ENCODE assay signal across 12 cellular contexts in genomic region chr5:132825824-132826391, GRCh38. TPM values are rescaled to one million over a fixed set of nuclear protein-coding genes. Genes with fewer than 3 reads are reported as not detected.
DNase-seq lines count a peak whose midpoint lies in the region; ATAC-seq, FAIRE-seq and TF ChIP-seq lines count a peak whose summit lies in the region.
"Had no signal": no experiment of that assay in that cellular context is flagged by ENCODE, and none has a peak within 500 bp of the region (broad histone marks: within the 10 kb centered on the region; RNA-seq: fewer than 3 reads in every experiment).

No MANE protein-coding gene starts in this region.

- H3K27ac ChIP-seq in kidney (ENCODE audit: low read depth in 2 of 2, low read length in 2 of 2), result no peak overlapping the region
- H3K27ac ChIP-seq in substantia nigra (ENCODE audit: low read depth, low read length, poor library complexity, severe bottlenecking), result peak overlapping the region; percentile 100
- no peak overlapping the region for H3K27ac ChIP-seq in gastrocnemius medialis

- ATAC-seq in gastrocnemius medialis, result no peak
- ATAC-seq in HG02852 (IDR thresholded peaks at IDR 0.05; ENCODE audit: unreplicated experiment), result no peak

- H3K36me3 ChIP-seq in kidney (ENCODE audit: control insufficient read depth in 1 of 2, insufficient read depth in 2 of 2, low read length in 2 of 2) (no peaks in the 10 kb centered on the region), gastrocnemius medialis (no peaks in the 10 kb centered on the region)

- H3K27me3 ChIP-seq in gastrocnemius medialis, result peaks cover 0 to 3% (median 0%) of the 10 kb centered on the region in 3 donors

- peaks cover 7% of the 10 kb centered on the region for H3K4me1 Mint-ChIP-seq in activated CD4-positive, alpha-beta T cell treated with anti-CD3 and anti-CD28 coated beads, Interleukin-2, amount 10 ng/mL, durations not matched to agents 7 days and 5 days
- H3K4me1 Mint-ChIP-seq in activated T-helper 2 cell treated with anti-CD3 and anti-CD28 coated beads, Interferon-gamma antibody, Interleukin-2, Interleukin-4, amounts not matched to agents 10 μg/mL and 5 μg/mL and 100 μg/mL, durations not matched to agents 14 hours and 24 hours and 36 hours (ENCODE audit: low read depth), result peaks cover 14% of the 10 kb centered on the region

- no peak overlapping the region for H3K27ac Mint-ChIP-seq in activated CD4-positive, alpha-beta T cell treated with anti-CD3 and anti-CD28 coated beads, Interleukin-2, amount 10 ng/mL, durations not matched to agents 7 days and 5 days
- H3K27ac Mint-ChIP-seq in activated T-helper 2 cell treated with anti-CD3 and anti-CD28 coated beads, Interferon-gamma antibody, Interleukin-2, Interleukin-4, amounts not matched to agents 10 μg/mL and 5 μg/mL and 100 μg/mL, durations not matched to agents 14 hours and 24 hours and 36 hours, result no peak overlapping the region

- H3K9ac ChIP-seq in kidney (ENCODE audit: low read length in 2 of 2), result no peak overlapping the region

- peak; percentile 24 for DNase-seq in activated CD4-positive, alpha-beta T cell treated with anti-CD3 and anti-CD28 coated beads, Interleukin-2, amount 10 ng/mL, durations not matched to agents 7 days and 5 days
- DNase-seq in activated CD4-positive, alpha-beta T cell treated with anti-CD3 and anti-CD28 coated beads for 4 hours, result no peak
- DNase-seq in activated T-helper 2 cell treated with anti-CD3 and anti-CD28 coated beads, Interferon-gamma antibody, Interleukin-2, Interleukin-4, amounts not matched to agents 10 μg/mL and 5 μg/mL and 100 μg/mL, durations not matched to agents 14 hours and 24 hours and 36 hours (ENCODE audit: low spot score), result no peak
- peak; percentile 48 for DNase-seq in kidney
- peak in 1 of 49 donors; percentile 19 for DNase-seq in substantia nigra (lab: John Stamatoyannopoulos, UW)
- DNase-seq in activated effector memory CD4-positive, alpha-beta T cell treated with Interleukin-2 at 50 U/mL for 16 hours, result no peak
- no peak for DNase-seq in gastrocnemius medialis
- DNase-seq: amniotic stem cell, NCI-H1436 had no signal

- TF ChIP-seq CTCF in kidney (IDR thresholded peaks at IDR 0.05; ENCODE audit: borderline replicate concordance, extremely low read depth, insufficient read depth), result no peak
- no peak for TF ChIP-seq CTCF in gastrocnemius medialis (IDR thresholded peaks at IDR 0.05 in 4 of 5, conservative IDR thresholded peaks at IDR 0.05 in 1 of 5)

- H3K4me3 ChIP-seq in kidney (ENCODE audit: low read length in 2 of 2), result no peak overlapping the region
- H3K4me3 ChIP-seq in gastrocnemius medialis, result no peak overlapping the region

- H3K9me3 Mint-ChIP-seq in activated CD4-positive, alpha-beta T cell treated with anti-CD3 and anti-CD28 coated beads, Interleukin-2, amount 10 ng/mL, durations not matched to agents 7 days and 5 days, result no peaks in the 10 kb centered on the region
- H3K9me3 Mint-ChIP-seq in activated T-helper 2 cell treated with anti-CD3 and anti-CD28 coated beads, Interferon-gamma antibody, Interleukin-2, Interleukin-4, amounts not matched to agents 10 μg/mL and 5 μg/mL and 100 μg/mL, durations not matched to agents 14 hours and 24 hours and 36 hours, result no peaks in the 10 kb centered on the region

- intact Hi-C loops in activated T-helper 2 cell treated with anti-CD3 and anti-CD28 coated beads, Interferon-gamma antibody, Interleukin-2, Interleukin-4, amounts not matched to agents 10 μg/mL and 5 μg/mL and 100 μg/mL, durations not matched to agents 14 hours and 24 hours and 36 hours (cut with micrococcal nuclease), result no loop called here
- intact Hi-C loops in kidney (cut with DNase I) (no loop called here), gastrocnemius medialis (cut with DNase I; ENCODE audit: low total_unique reads) (no loop called here)

- H3K4me3 Mint-ChIP-seq in activated CD4-positive, alpha-beta T cell treated with anti-CD3 and anti-CD28 coated beads, Interleukin-2, amount 10 ng/mL, durations not matched to agents 7 days and 5 days, result no peak overlapping the region
- H3K4me3 Mint-ChIP-seq in activated T-helper 2 cell treated with anti-CD3 and anti-CD28 coated beads, Interferon-gamma antibody, Interleukin-2, Interleukin-4, amounts not matched to agents 10 μg/mL and 5 μg/mL and 100 μg/mL, durations not matched to agents 14 hours and 24 hours and 36 hours (ENCODE audit: low read depth), result peak overlapping the region; percentile 21

- in situ Hi-C loops in gastrocnemius medialis (cut with MboI; ENCODE audit: low sequenced_read_pairs in 4 of 4), result loop anchor here in 1 of 4 donors (10.0 kb wide), 1 partner anchor 81 kb away; the partner anchor contains the start of gene CCNI2

- FAIRE-seq in kidney (lab: Jason Lieb, UNC), result no peak
- FAIRE-seq: A204.1 had no signal

- H3K27me3 Mint-ChIP-seq in activated CD4-positive, alpha-beta T cell treated with anti-CD3 and anti-CD28 coated beads, Interleukin-2, amount 10 ng/mL, durations not matched to agents 7 days and 5 days, result peaks cover 66% of the 10 kb centered on the region
- H3K27me3 Mint-ChIP-seq in activated T-helper 2 cell treated with anti-CD3 and anti-CD28 coated beads, Interferon-gamma antibody, Interleukin-2, Interleukin-4, amounts not matched to agents 10 μg/mL and 5 μg/mL and 100 μg/mL, durations not matched to agents 14 hours and 24 hours and 36 hours (ENCODE audit: low read depth), result peaks cover 66% of the 10 kb centered on the region

- H3K4me1 ChIP-seq in kidney (ENCODE audit: control insufficient read depth in 1 of 2, insufficient read depth in 1 of 2, low read depth in 1 of 2, low read length in 2 of 2), result peaks cover 5 to 15% of the 10 kb centered on the region in 2 donors
- H3K4me1 ChIP-seq in gastrocnemius medialis, result no peaks in the 10 kb centered on the region

- CTCF ChIA-PET in activated CD4-positive, alpha-beta T cell treated with anti-CD3 and anti-CD28 coated beads, Interleukin-2, amount 10 ng/mL, durations not matched to agents 7 days and 5 days (lab: Charles Lee), result interaction anchor here (1.0 to 1.8 kb wide), 4 partner anchors 11 to 299 kb away, joined by 4 to 5 read pairs (median 4); no protein-coding TSS in a partner anchor

- POLR2A ChIA-PET in activated CD4-positive, alpha-beta T cell treated with anti-CD3 and anti-CD28 coated beads, Interleukin-2, amount 10 ng/mL, durations not matched to agents 7 days and 5 days (lab: Charles Lee), result no interaction called here

- no peak for TF ChIP-seq POLR2A in gastrocnemius medialis (IDR thresholded peaks at IDR 0.05)

- H3K36me3 Mint-ChIP-seq in activated CD4-positive, alpha-beta T cell treated with anti-CD3 and anti-CD28 coated beads, Interleukin-2, amount 10 ng/mL, durations not matched to agents 7 days and 5 days (ENCODE audit: low read depth), result no peaks in the 10 kb centered on the region
- no peaks in the 10 kb centered on the region for H3K36me3 Mint-ChIP-seq in activated T-helper 2 cell treated with anti-CD3 and anti-CD28 coated beads, Interferon-gamma antibody, Interleukin-2, Interleukin-4, amounts not matched to agents 10 μg/mL and 5 μg/mL and 100 μg/mL, durations not matched to agents 14 hours and 24 hours and 36 hours (ENCODE audit: low read depth)

- H3K9me3 ChIP-seq in kidney (ENCODE audit: control insufficient read depth in 1 of 2, low read length in 2 of 2), result no peaks in the 10 kb centered on the region
- no peaks in the 10 kb centered on the region for H3K9me3 ChIP-seq in gastrocnemius medialis

RNA-seq across cellular contexts. Expression of gene SHROOM1, which starts 4.5 kb away (rescaled TPM):
- under 1 TPM; 0.42 to 0.98 TPM for total RNA-seq in activated CD4-positive, alpha-beta T cell treated with anti-CD3 and anti-CD28 coated beads, Interleukin-2, amount 10 ng/mL, durations not matched to agents 7 days and 5 days
- total RNA-seq in activated T-helper 2 cell treated with anti-CD3 and anti-CD28 coated beads, Interferon-gamma antibody, Interleukin-2, Interleukin-4, amounts not matched to agents 10 μg/mL and 5 μg/mL and 100 μg/mL, durations not matched to agents 14 hours and 24 hours and 36 hours, result 7.7 and 9.3 TPM in 2 replicates
- total RNA-seq in kidney (13.4 TPM), gastrocnemius medialis (1 to 10 TPM in 3 of 4 donors, under 1 TPM in 1; 0.61 to 6.0 (median 2.0) TPM)
- polyA plus RNA-seq in kidney (ENCODE audit: insufficient read depth, low read depth, low replicate concordance), result 7.8 TPM

RNA-seq across cellular contexts. Expression of gene SOWAHA, which starts 12.8 kb away (rescaled TPM):
- not detected for total RNA-seq in activated CD4-positive, alpha-beta T cell treated with anti-CD3 and anti-CD28 coated beads, Interleukin-2, amount 10 ng/mL, durations not matched to agents 7 days and 5 days
- 0.28 and 0.32 TPM in 2 replicates for total RNA-seq in activated T-helper 2 cell treated with anti-CD3 and anti-CD28 coated beads, Interferon-gamma antibody, Interleukin-2, Interleukin-4, amounts not matched to agents 10 μg/mL and 5 μg/mL and 100 μg/mL, durations not matched to agents 14 hours and 24 hours and 36 hours
- total RNA-seq in kidney (4.1 TPM), gastrocnemius medialis (under 1 TPM in 1 of 4 donors, not detected in 3; 0.27 TPM)
- polyA plus RNA-seq in kidney (ENCODE audit: insufficient read depth, low read depth, low replicate concordance), result 7.1 TPM
- total RNA-seq: mononuclear cell had no signal

RNA-seq across cellular contexts. Expression of gene GDF9, which starts 40.4 kb away (rescaled TPM):
- under 1 TPM; 0.87 to 0.89 TPM for total RNA-seq in activated CD4-positive, alpha-beta T cell treated with anti-CD3 and anti-CD28 coated beads, Interleukin-2, amount 10 ng/mL, durations not matched to agents 7 days and 5 days
- total RNA-seq in activated T-helper 2 cell treated with anti-CD3 and anti-CD28 coated beads, Interferon-gamma antibody, Interleukin-2, Interleukin-4, amounts not matched to agents 10 μg/mL and 5 μg/mL and 100 μg/mL, durations not matched to agents 14 hours and 24 hours and 36 hours, result 0.11 TPM in 1 of 2 replicates, not detected in the other
- total RNA-seq in kidney, result 0.88 TPM
- 0.88 TPM for polyA plus RNA-seq in kidney (ENCODE audit: insufficient read depth, low read depth, low replicate concordance)
- 1 to 10 TPM in 1 of 4 donors, under 1 TPM in 2, not detected in 1; 0.13 to 2.5 (median 0.46) TPM for total RNA-seq in gastrocnemius medialis

RNA-seq across cellular contexts. Expression of gene UQCRQ, which starts 40.5 kb away (rescaled TPM):
- 100 to 1,000 TPM; 304 to 328 TPM for total RNA-seq in activated CD4-positive, alpha-beta T cell treated with anti-CD3 and anti-CD28 coated beads, Interleukin-2, amount 10 ng/mL, durations not matched to agents 7 days and 5 days
- 400 and 412 TPM in 2 replicates for total RNA-seq in activated T-helper 2 cell treated with anti-CD3 and anti-CD28 coated beads, Interferon-gamma antibody, Interleukin-2, Interleukin-4, amounts not matched to agents 10 μg/mL and 5 μg/mL and 100 μg/mL, durations not matched to agents 14 hours and 24 hours and 36 hours
- total RNA-seq in kidney (306 TPM), gastrocnemius medialis (100 to 1,000 TPM; 273 to 566 (median 326) TPM)
- 1,158 TPM for polyA plus RNA-seq in kidney (ENCODE audit: insufficient read depth, low read depth, low replicate concordance)

RNA-seq across cellular contexts. Expression of gene LEAP2, which starts 47.6 kb away (rescaled TPM):
- total RNA-seq in activated CD4-positive, alpha-beta T cell treated with anti-CD3 and anti-CD28 coated beads, Interleukin-2, amount 10 ng/mL, durations not matched to agents 7 days and 5 days, result 1 to 10 TPM; 3.2 to 3.8 TPM
- 4.3 and 4.4 TPM in 2 replicates for total RNA-seq in activated T-helper 2 cell treated with anti-CD3 and anti-CD28 coated beads, Interferon-gamma antibody, Interleukin-2, Interleukin-4, amounts not matched to agents 10 μg/mL and 5 μg/mL and 100 μg/mL, durations not matched to agents 14 hours and 24 hours and 36 hours
- total RNA-seq in kidney (1.5 TPM), gastrocnemius medialis (1 to 10 TPM in 2 of 4 donors, under 1 TPM in 2; 0.52 to 3.3 (median 0.88) TPM)
- polyA plus RNA-seq in kidney (ENCODE audit: insufficient read depth, low read depth, low replicate concordance), result 6.9 TPM

Comparison
In these comparisons a context has a peak if more than half of its experiments do, and no peak if none do; other contexts are left out.
1. DNase-seq: peak in activated CD4-positive, alpha-beta T cell treated with anti-CD3 and anti-CD28 coated beads, Interleukin-2, amount 10 ng/mL, durations not matched to agents 7 days and 5 days (single experiment) and kidney (single experiment); none in activated CD4-positive, alpha-beta T cell treated with anti-CD3 and anti-CD28 coated beads for 4 hours (0 of 2), activated T-helper 2 cell treated with anti-CD3 and anti-CD28 coated beads, Interferon-gamma antibody, Interleukin-2, Interleukin-4, amounts not matched to agents 10 μg/mL and 5 μg/mL and 100 μg/mL, durations not matched to agents 14 hours and 24 hours and 36 hours (single experiment), activated effector memory CD4-positive, alpha-beta T cell treated with Interleukin-2 at 50 U/mL for 16 hours (single experiment) and gastrocnemius medialis (0 of 2).